ENCODE assay signal across 16 cellular contexts in genomic region chr3:11619946-11620652, GRCh38. TPM values are rescaled to one million over a fixed set of nuclear protein-coding genes. Genes with fewer than 3 reads are reported as not detected.
DNase-seq lines count a peak whose midpoint lies in the region; ATAC-seq, FAIRE-seq and TF ChIP-seq lines count a peak whose summit lies in the region.
"Had no signal": no experiment of that assay in that cellular context is flagged by ENCODE, and none has a peak within 500 bp of the region (broad histone marks: within the 10 kb centered on the region; RNA-seq: fewer than 3 reads in every experiment).

No MANE protein-coding gene starts in this region.

- no peaks in the 10 kb centered on the region for H3K36me3 Mint-ChIP-seq in Calu3 (ENCODE audit: insufficient read depth, unreplicated experiment)
- H3K36me3 Mint-ChIP-seq in astrocyte (ENCODE audit: low read depth, unreplicated experiment): peaks cover 12% of the 10 kb centered on the region
- peaks cover 3% of the 10 kb centered on the region for H3K36me3 Mint-ChIP-seq in effector memory CD8-positive, alpha-beta T cell (ENCODE audit: insufficient read depth)

- H3K27ac ChIP-seq in astrocyte (ENCODE audit: low read depth, low read length): no peak overlapping the region
- H3K27ac ChIP-seq: gastroesophageal sphincter had no signal

- peak; percentile 64 for ATAC-seq in HG03175 (IDR thresholded peaks at IDR 0.05; ENCODE audit: unreplicated experiment)
- no peak for ATAC-seq in effector memory CD8-positive, alpha-beta T cell (replicated peaks)
- no peak for ATAC-seq in GM19328 (IDR thresholded peaks at IDR 0.05; ENCODE audit: unreplicated experiment)
- ATAC-seq: gastroesophageal sphincter had no signal

- H3K36me3 ChIP-seq in astrocyte (ENCODE audit: insufficient read depth, low read length) (peaks cover 2% of the 10 kb centered on the region), mucosa of stomach (ENCODE audit: control insufficient read depth, insufficient read depth, low read length) (no peaks in the 10 kb centered on the region)
- H3K36me3 ChIP-seq: gastroesophageal sphincter had no signal

- H3K4me1 Mint-ChIP-seq in Calu3 (ENCODE audit: low read depth, unreplicated experiment) (peaks cover 42% of the 10 kb centered on the region), astrocyte (ENCODE audit: low read depth, unreplicated experiment) (peaks cover 71% of the 10 kb centered on the region)
- peaks cover 55 to 76% of the 10 kb centered on the region in 2 donors for H3K4me1 Mint-ChIP-seq in effector memory CD8-positive, alpha-beta T cell (ENCODE audit: low read depth in 2 of 2)

- H3K27ac Mint-ChIP-seq in Calu3 (ENCODE audit: unreplicated experiment): peak overlapping the region; percentile 4
- H3K27ac Mint-ChIP-seq in astrocyte (ENCODE audit: unreplicated experiment): no peak overlapping the region
- H3K27ac Mint-ChIP-seq in effector memory CD8-positive, alpha-beta T cell: no peak overlapping the region
- H3K27ac Mint-ChIP-seq: activated CD4-positive, alpha-beta memory T cell treated with anti-CD3 and anti-CD28 coated beads for 36 hours had no signal

- FAIRE-seq in astrocyte (lab: Jason Lieb, UNC): no peak
- FAIRE-seq: endometrium had no signal

- H3K9ac ChIP-seq in astrocyte (ENCODE audit: low read length): no peak overlapping the region
- peak overlapping the region; percentile 23 for H3K9ac ChIP-seq in mucosa of stomach (ENCODE audit: low read length)

- peaks cover 100% of the 10 kb centered on the region for H3K79me2 ChIP-seq in astrocyte (ENCODE audit: insufficient read depth, low read length)

- no peaks in the 10 kb centered on the region for H3K9me3 Mint-ChIP-seq in Calu3 (ENCODE audit: low read depth, unreplicated experiment)
- H3K9me3 Mint-ChIP-seq in astrocyte (ENCODE audit: unreplicated experiment): peaks cover 1% of the 10 kb centered on the region
- no peaks in the 10 kb centered on the region for H3K9me3 Mint-ChIP-seq in effector memory CD8-positive, alpha-beta T cell
- H3K9me3 Mint-ChIP-seq: activated CD4-positive, alpha-beta memory T cell treated with anti-CD3 and anti-CD28 coated beads for 36 hours had no signal

- intact Hi-C loops in Calu3 (cut with micrococcal nuclease; ENCODE audit: unreplicated experiment): no loop called here

- BruUV-seq in Calu3 (replicated peaks; lab: Mats Ljungman, UMichigan): no TSS peak

- CTCF ChIA-PET in Calu3 (lab: Charles Lee): interaction anchor here (1.1 kb wide), 1 partner anchor 224 kb away, joined by 3 read pairs; no protein-coding TSS in a partner anchor

- H3K27me3 ChIP-seq in astrocyte (ENCODE audit: insufficient read depth, low read length) (no peaks in the 10 kb centered on the region), mucosa of stomach (ENCODE audit: control insufficient read depth, insufficient read depth, low read length) (no peaks in the 10 kb centered on the region)
- H3K27me3 ChIP-seq: gastroesophageal sphincter had no signal

- H2AFZ ChIP-seq in astrocyte (ENCODE audit: low read depth, low read length): no peak overlapping the region

- H3K4me3 ChIP-seq in astrocyte (ENCODE audit: insufficient read depth, low read depth, low read length) (no peak overlapping the region), mucosa of stomach (ENCODE audit: low read length) (no peak overlapping the region)
- H3K4me3 ChIP-seq: gastroesophageal sphincter had no signal

- H3K4me2 ChIP-seq in astrocyte (ENCODE audit: low read length): no peak overlapping the region

- peaks cover 3% of the 10 kb centered on the region for H3K4me1 ChIP-seq in astrocyte (ENCODE audit: insufficient read depth, low read length)
- peaks cover 74% of the 10 kb centered on the region for H3K4me1 ChIP-seq in mucosa of stomach (ENCODE audit: control insufficient read depth, insufficient read depth, low read length)

- DNase-seq in Calu3 (no peak), astrocyte (ENCODE audit: low read depth) (no peak), putamen (ENCODE audit: low spot score) (no peak)
- DNase-seq in effector memory CD8-positive, alpha-beta T cell: no peak
- no peak for DNase-seq in stimulated activated naive CD4-positive, alpha-beta T cell treated with Interleukin-2 at 50 U/mL for 16 hours (lab: John Stamatoyannopoulos, UW)
- DNase-seq: activated CD4-positive, alpha-beta memory T cell treated with anti-CD3 and anti-CD28 coated beads for 36 hours; activated gamma-delta T cell; DMS153; midbrain; NK-92 treated with Interleukin-12 subunit alpha and Interleukin-12 subunit beta, amount 100 ng/mL, for 24 hours; T1000 had no signal

- H4K20me1 ChIP-seq in astrocyte (ENCODE audit: insufficient read depth, low read length): peaks cover 98% of the 10 kb centered on the region

- H3K4me3 Mint-ChIP-seq in Calu3 (ENCODE audit: low read depth, unreplicated experiment) (no peak overlapping the region), astrocyte (ENCODE audit: unreplicated experiment) (peak overlapping the region; percentile 52)
- peak overlapping the region in 1 of 2 donors; percentile 25 for H3K4me3 Mint-ChIP-seq in effector memory CD8-positive, alpha-beta T cell
- H3K4me3 Mint-ChIP-seq: activated CD4-positive, alpha-beta memory T cell treated with anti-CD3 and anti-CD28 coated beads for 36 hours had no signal

- TF ChIP-seq CTCF in Calu3 (IDR thresholded peaks at IDR 0.05; ENCODE audit: unreplicated experiment) (no peak), astrocyte (IDR thresholded peaks at IDR 0.05; ENCODE audit: insufficient read depth, low read depth, low read length) (no peak)

- H3K27me3 Mint-ChIP-seq in Calu3 (ENCODE audit: unreplicated experiment): no peaks in the 10 kb centered on the region
- no peaks in the 10 kb centered on the region for H3K27me3 Mint-ChIP-seq in astrocyte (ENCODE audit: low read depth, unreplicated experiment)
- H3K27me3 Mint-ChIP-seq in effector memory CD8-positive, alpha-beta T cell: no peaks in the 10 kb centered on the region

- no peaks in the 10 kb centered on the region for H3K9me3 ChIP-seq in astrocyte (ENCODE audit: insufficient read depth, low read depth, low read length)
- H3K9me3 ChIP-seq in mucosa of stomach (ENCODE audit: control insufficient read depth, low read length): no peaks in the 10 kb centered on the region
- H3K9me3 ChIP-seq: gastroesophageal sphincter had no signal

RNA-seq across cellular contexts. Expression of gene VGLL4, which starts 23.6 kb away (rescaled TPM):
- total RNA-seq in Calu3 (2022): 49.1 and 51.3 TPM in 2 replicates
- 69.7 and 70.3 TPM in 2 replicates for total RNA-seq in astrocyte
